13 cellular contexts compared by ENCODE assay signal in the genomic region with DNA sequence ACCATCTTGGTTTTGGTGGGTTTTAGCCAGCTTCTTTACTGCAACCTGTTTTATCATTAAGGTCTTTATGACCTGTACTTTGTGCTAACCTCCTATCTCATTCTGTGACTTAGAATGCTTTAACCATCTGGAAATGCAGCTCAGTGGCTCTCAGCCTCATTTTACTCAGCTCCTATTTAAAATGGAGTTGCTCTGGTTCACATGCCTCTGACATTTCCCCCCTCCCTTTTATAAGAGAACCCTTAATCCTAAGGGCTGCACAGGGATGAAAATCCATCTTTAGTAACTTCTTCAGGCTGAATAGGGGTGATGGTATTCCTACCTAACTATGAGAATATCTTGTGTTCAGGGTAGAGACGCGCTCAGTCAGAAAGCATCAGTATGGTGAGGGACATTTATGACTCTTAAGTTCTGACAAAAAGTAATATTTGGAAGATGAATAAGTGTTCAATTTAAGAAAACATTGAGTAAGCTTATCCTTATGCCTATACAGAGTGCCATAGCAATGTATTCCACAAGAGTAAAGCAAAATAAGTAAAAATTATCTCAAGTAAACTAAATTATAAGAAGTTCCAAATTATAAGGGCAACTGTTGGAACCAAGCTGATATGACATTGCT.
"Had no signal": no experiment of that assay in that cellular context is flagged by ENCODE, and none has a peak within 500 bp of the region (broad histone marks: within the 10 kb centered on the region; RNA-seq: fewer than 3 reads in every experiment).

No MANE protein-coding gene starts in this region.

- H3K4me1 Mint-ChIP-seq: nephron progenitor cell had no signal

- H3K27ac ChIP-seq: heart left ventricle, suprapubic skin, upper lobe of left lung, VCaP had no signal

- ATAC-seq: heart left ventricle; left lobe of liver; stimulated activated naive CD8-positive, alpha-beta T cell treated with anti-CD3 and anti-CD28 coated beads, Interleukin-15, Interleukin-2, amounts not matched to agents 100 U/mL and 50 U/mL, for 24 hours had no signal

- DNase-seq: activated CD4-positive, alpha-beta T cell treated with anti-CD3 and anti-CD28 coated beads, Interleukin-2, amount 10 ng/mL, durations not matched to agents 7 days and 5 days; foreskin melanocyte; heart left ventricle; islet precursor cell; nephron progenitor cell; stimulated activated CD4-positive, alpha-beta T cell treated with anti-CD3 and anti-CD28 coated beads, Interleukin-12 subunit alpha, Interleukin-12 subunit beta, amount 100 ng/mL, for 4 hours; stimulated activated naive CD8-positive, alpha-beta T cell treated with anti-CD3 and anti-CD28 coated beads, Interleukin-15, Interleukin-2, amounts not matched to agents 100 U/mL and 50 U/mL, for 24 hours; T1000; upper lobe of left lung had no signal

- H3K27me3 ChIP-seq: cardiac muscle cell, heart left ventricle, suprapubic skin, upper lobe of left lung had no signal

- H3K27me3 Mint-ChIP-seq: activated CD4-positive, alpha-beta T cell treated with anti-CD3 and anti-CD28 coated beads, Interleukin-2, amount 10 ng/mL, durations not matched to agents 7 days and 5 days had no signal

- H3K4me1 ChIP-seq: upper lobe of left lung had no signal

- H3K4me3 Mint-ChIP-seq: activated CD4-positive, alpha-beta T cell treated with anti-CD3 and anti-CD28 coated beads, Interleukin-2, amount 10 ng/mL, durations not matched to agents 7 days and 5 days; nephron progenitor cell had no signal

- H3K27ac Mint-ChIP-seq: activated CD4-positive, alpha-beta T cell treated with anti-CD3 and anti-CD28 coated beads, Interleukin-2, amount 10 ng/mL, durations not matched to agents 7 days and 5 days; nephron progenitor cell had no signal

- H3K4me3 ChIP-seq: cardiac muscle cell, heart left ventricle, suprapubic skin, upper lobe of left lung had no signal

- H3K9me3 ChIP-seq: suprapubic skin, upper lobe of left lung had no signal
